22 cellular contexts compared by ENCODE assay signal in genomic region chr9:91308144-91308543, GRCh38. TPM values are rescaled to one million over a fixed set of nuclear protein-coding genes. Genes with fewer than 3 reads are reported as not detected.
DNase-seq lines count a peak whose midpoint lies in the region; ATAC-seq, FAIRE-seq and TF ChIP-seq lines count a peak whose summit lies in the region.
"Had no signal": no experiment of that assay in that cellular context is flagged by ENCODE, and none has a peak within 500 bp of the region (broad histone marks: within the 10 kb centered on the region; RNA-seq: fewer than 3 reads in every experiment).

No MANE protein-coding gene starts in this region.

- no peaks in the 10 kb centered on the region for H3K27me3 Mint-ChIP-seq in activated T-cell treated with anti-CD3 and anti-CD28 coated beads, Interleukin-2, amount 50 U/mL, for 24 hours
- H3K27me3 Mint-ChIP-seq in T-helper 17 cell, result no peaks in the 10 kb centered on the region
- no peaks in the 10 kb centered on the region for H3K27me3 Mint-ChIP-seq in naive B cell

- H3K4me1 Mint-ChIP-seq in activated T-cell treated with anti-CD3 and anti-CD28 coated beads, Interleukin-2, amount 50 U/mL, for 24 hours (ENCODE audit: low read depth), result peaks cover 29% of the 10 kb centered on the region
- peaks cover 10% of the 10 kb centered on the region for H3K4me1 Mint-ChIP-seq in T-helper 17 cell
- H3K4me1 Mint-ChIP-seq in naive B cell, result peaks cover 0 to 7% (median 4%) of the 10 kb centered on the region in 3 donors

- H3K27me3 ChIP-seq in stomach, result no peaks in the 10 kb centered on the region

- ATAC-seq in T-helper 17 cell, result no peak
- no peak for ATAC-seq in naive B cell (ENCODE audit: low read depth in 2 of 2)
- no peak for ATAC-seq in HG03439 (IDR thresholded peaks at IDR 0.05; ENCODE audit: unreplicated experiment)

- peak; percentile 46 for FAIRE-seq in GM12892 (lab: Jason Lieb, UNC)
- FAIRE-seq: A204.1 had no signal

- no peak for DNase-seq in activated T-cell treated with anti-CD3 and anti-CD28 coated beads, Interleukin-2, amount 50 U/mL, for 24 hours
- DNase-seq in activated T-cell treated with anti-CD3 and anti-CD28 coated beads for 4 hours, result no peak
- DNase-seq in GM12892 (ENCODE audit: insufficient read length), result no peak
- DNase-seq in T-helper 17 cell, result no peak
- no peak for DNase-seq in naive B cell
- no peak for DNase-seq in NCI-H774 (lab: John Stamatoyannopoulos, UW)
- no peak for DNase-seq in stomach
- DNase-seq: CD8-positive, alpha-beta memory T cell; EL; GF-D8; H7; KG1; NCI-H1092; NCI-H146; NCI-H2029; NCI-H2227 treated with DMSO at 0.1 percent for 48 hours; NCI-H510A; NK-92 treated with Interleukin-12 subunit alpha and Interleukin-12 subunit beta, amount 100 ng/mL, for 24 hours; SIG-M5 had no signal

- H3K4me1 ChIP-seq in stomach, result peaks cover 4 to 23% (median 14%) of the 10 kb centered on the region in 4 donors

- no peak for TF ChIP-seq EP300 in stomach (IDR thresholded peaks at IDR 0.05)

- no peak overlapping the region for H3K4me3 ChIP-seq in stomach

- H3K9me3 Mint-ChIP-seq in activated T-cell treated with anti-CD3 and anti-CD28 coated beads, Interleukin-2, amount 50 U/mL, for 24 hours, result no peaks in the 10 kb centered on the region
- peaks cover 0 to 3% (median 0%) of the 10 kb centered on the region in 7 donors for H3K9me3 Mint-ChIP-seq in naive B cell

- H3K36me3 Mint-ChIP-seq in activated T-cell treated with anti-CD3 and anti-CD28 coated beads, Interleukin-2, amount 50 U/mL, for 24 hours (ENCODE audit: low read depth), result peaks cover 71% of the 10 kb centered on the region
- H3K36me3 Mint-ChIP-seq in T-helper 17 cell (ENCODE audit: low read depth), result peaks cover 4% of the 10 kb centered on the region
- peaks cover 18 to 31% of the 10 kb centered on the region in 2 donors for H3K36me3 Mint-ChIP-seq in naive B cell

- no peak for TF ChIP-seq CTCF in stomach (IDR thresholded peaks at IDR 0.05)

- intact Hi-C loops in stomach (cut with DNase I; ENCODE audit: low total_unique reads), result no loop called here

- peaks cover 0 to 3% (median 0%) of the 10 kb centered on the region in 4 donors for H3K36me3 ChIP-seq in stomach

- H3K27ac ChIP-seq in stomach, result no peak overlapping the region
- H3K27ac ChIP-seq: C4-2B had no signal

- WGBS in stomach, 5 donors, result 93 to 96% (median 94%) methylated on average over 2 of the region's 2 CpGs

- H3K9me3 ChIP-seq in T-helper 17 cell (ENCODE audit: control insufficient read depth, low read length, poor library complexity, severe bottlenecking), result no peaks in the 10 kb centered on the region
- H3K9me3 ChIP-seq in stomach, result no peaks in the 10 kb centered on the region

- H3K27ac Mint-ChIP-seq in activated T-cell treated with anti-CD3 and anti-CD28 coated beads, Interleukin-2, amount 50 U/mL, for 24 hours, result peak overlapping the region; percentile 53
- peak overlapping the region; percentile 47 for H3K27ac Mint-ChIP-seq in T-helper 17 cell
- peak overlapping the region in 4 of 6 donors; percentile 33 to 88 (median 57) for H3K27ac Mint-ChIP-seq in naive B cell

- no peak for TF ChIP-seq POLR2A in GM12892 (IDR thresholded peaks at IDR 0.05; ENCODE audit: low read depth, low read length)
- no peak for TF ChIP-seq POLR2A in stomach (IDR thresholded peaks at IDR 0.05)

- H3K4me3 Mint-ChIP-seq in activated T-cell treated with anti-CD3 and anti-CD28 coated beads, Interleukin-2, amount 50 U/mL, for 24 hours, result no peak overlapping the region
- no peak overlapping the region for H3K4me3 Mint-ChIP-seq in T-helper 17 cell
- no peak overlapping the region for H3K4me3 Mint-ChIP-seq in naive B cell
- H3K4me3 Mint-ChIP-seq: CD8-positive, alpha-beta memory T cell had no signal

RNA-seq across cellular contexts. Expression of gene AUH, which starts 53.6 kb away (rescaled TPM):
- 4.6 TPM for polyA plus RNA-seq in GM12892 (2012; ENCODE audit: missing spikeins)
- total RNA-seq in T-helper 17 cell, result 10 to 100 TPM; 15.2 to 17.2 TPM
- 10 to 100 TPM in 3 of 6 donors, 1 to 10 TPM in 3; 8.1 to 11.4 (median 10.1) TPM for polyA plus RNA-seq in naive B cell (ENCODE audit: low read depth in 6 of 6)
- 100 to 1,000 TPM in 1 of 5 donors, 10 to 100 TPM in 2, 1 to 10 TPM in 2; 5.8 to 331 (median 30.3) TPM for total RNA-seq in stomach
- polyA plus RNA-seq in stomach, result 10 to 100 TPM; 17.2 to 27.1 (median 22.0) TPM
